In the genomic region with DNA sequence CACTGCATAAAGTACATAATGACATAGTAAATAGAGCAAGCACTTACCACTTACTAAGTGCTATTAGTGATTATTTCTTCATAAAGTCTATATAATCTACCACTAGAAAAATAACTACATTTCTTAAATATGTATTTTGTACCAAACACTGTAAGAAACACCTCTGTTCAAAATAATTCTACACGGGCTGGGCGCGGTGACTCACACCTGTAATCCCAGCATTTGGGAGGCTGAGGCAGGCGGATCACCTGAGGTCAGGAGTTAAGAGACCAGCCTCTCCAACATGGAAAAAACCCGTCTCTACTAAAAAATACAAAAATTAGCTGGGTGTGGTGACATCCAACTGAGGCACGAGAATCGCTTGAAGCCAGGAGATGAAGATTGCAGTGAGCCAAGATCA, we compare ENCODE assay signal across 6 cellular contexts.
"Had no signal": no experiment of that assay in that cellular context is flagged by ENCODE, and none has a peak within 500 bp of the region (broad histone marks: within the 10 kb centered on the region; RNA-seq: fewer than 3 reads in every experiment).

No MANE protein-coding gene starts in this region.

- H3K27ac ChIP-seq: HL-60 had no signal

- ATAC-seq: HepG2, K562 had no signal

- DNase-seq: IMR-90, KBM-7, KG1 had no signal

- H3K4me3 ChIP-seq: K562 had no signal
